ENCODE assay signal across 37 cellular contexts in genomic region chr3:77068808-77069207, GRCh38. TPM values are rescaled to one million over a fixed set of nuclear protein-coding genes. Genes with fewer than 3 reads are reported as not detected.
"Had no signal": no experiment of that assay in that cellular context is flagged by ENCODE, and none has a peak within 500 bp of the region (broad histone marks: within the 10 kb centered on the region; RNA-seq: fewer than 3 reads in every experiment).

No MANE protein-coding gene starts in this region.

- DNase-seq: activated CD4-positive, alpha-beta memory T cell treated with anti-CD3 and anti-CD28 coated beads for 36 hours; activated CD4-positive, alpha-beta T cell treated with anti-CD3 and anti-CD28 coated beads for 36 hours; activated CD4-positive, alpha-beta T cell treated with anti-CD3 and anti-CD28 coated beads, Interleukin-2, amount 10 ng/mL, durations not matched to agents 24 days and 14 days; activated CD4-positive, CD25-positive, alpha-beta regulatory T cell; activated CD4-positive, CD25-positive, alpha-beta regulatory T cell treated with anti-CD3 and anti-CD28 coated beads, Interleukin-2, amount 50 U/mL, for 72 hours; activated CD8-positive, alpha-beta memory T cell treated with anti-CD3 and anti-CD28 coated beads, Interleukin-2, amount 10 ng/mL, durations not matched to agents 7 days and 5 days; activated CD8-positive, alpha-beta memory T cell treated with anti-CD3 and anti-CD28 coated beads, Interleukin-2, amount 50 U/mL, for 4 hours; activated CD8-positive, alpha-beta T cell treated with anti-CD3 and anti-CD28 coated beads, Interleukin-2, amount 10 ng/mL, durations not matched to agents 7 days and 5 days; activated effector memory CD4-positive, alpha-beta T cell treated with anti-CD3 and anti-CD28 coated beads, Interleukin-2, amount 50 U/mL, for 16 hours; activated naive CD4-positive, alpha-beta T cell treated with anti-CD3 and anti-CD28 coated beads for 36 hours; activated naive CD8-positive, alpha-beta T cell treated with anti-CD3 and anti-CD28 coated beads for 36 hours; activated naive CD8-positive, alpha-beta T cell treated with anti-CD3 and anti-CD28 coated beads, Interleukin-2, amount 50 U/mL, for 24 hours; activated T-cell treated with anti-CD3 and anti-CD28 coated beads, Interleukin-2, amount 50 U/mL, for 1 hour; activated T-cell treated with anti-CD3 and anti-CD28 coated beads, Interleukin-2, amount 50 U/mL, for 48 hours; adrenal gland; amygdala; aorta; brain microvascular endothelial cell; dorsolateral prefrontal cortex; effector memory CD4-positive, alpha-beta T cell; endodermal cell; foreskin fibroblast; heart left ventricle; T-helper 1 cell; T-helper 17 cell; T1000 had no signal

- H3K4me1 ChIP-seq: adrenal gland, heart left ventricle had no signal

- FAIRE-seq: bronchial epithelial cell, frontal cortex had no signal

- H3K4me3 Mint-ChIP-seq: activated CD4-positive, alpha-beta memory T cell treated with anti-CD3 and anti-CD28 coated beads for 36 hours; activated CD4-positive, alpha-beta T cell treated with anti-CD3 and anti-CD28 coated beads for 36 hours; activated CD4-positive, alpha-beta T cell treated with anti-CD3 and anti-CD28 coated beads, Interleukin-2, amount 10 ng/mL, durations not matched to agents 24 days and 14 days; activated CD8-positive, alpha-beta memory T cell treated with anti-CD3 and anti-CD28 coated beads, Interleukin-2, amount 10 ng/mL, durations not matched to agents 7 days and 5 days; activated CD8-positive, alpha-beta T cell treated with anti-CD3 and anti-CD28 coated beads, Interleukin-2, amount 10 ng/mL, durations not matched to agents 7 days and 5 days; activated naive CD4-positive, alpha-beta T cell treated with anti-CD3 and anti-CD28 coated beads for 36 hours; activated naive CD4-positive, alpha-beta T cell treated with anti-CD3 and anti-CD28 coated beads, Interleukin-2, amount 50 U/mL, for 24 hours; activated naive CD8-positive, alpha-beta T cell treated with anti-CD3 and anti-CD28 coated beads for 36 hours; activated naive CD8-positive, alpha-beta T cell treated with anti-CD3 and anti-CD28 coated beads, Interleukin-2, amount 50 U/mL, for 24 hours; activated T-helper 1 cell treated with anti-CD3 and anti-CD28 coated beads, Interleukin-12 subunit alpha, Interleukin-12 subunit beta, Interleukin-2, Interleukin-4 antibody, amounts not matched to agents 30 ng/mL and 10 ng/mL and 1 ng/mL, durations not matched to agents 14 hours and 24 hours and 36 hours; central memory CD8-positive, alpha-beta T cell; dendritic cell treated with granulocyte-macrophage colony-stimulating factor and Interleukin-4, amounts not matched to agents 40 ng/mL and 50 ng/mL, for 4 days; endodermal cell; T-helper 17 cell; T-helper 2 cell treated with Interferon-gamma antibody and Interleukin-4, amounts not matched to agents 5 μg/mL and 100 μg/mL, for 36 hours had no signal

- H3K36me3 Mint-ChIP-seq: activated CD4-positive, alpha-beta memory T cell treated with anti-CD3 and anti-CD28 coated beads for 36 hours; activated CD8-positive, alpha-beta memory T cell treated with anti-CD3 and anti-CD28 coated beads, Interleukin-2, amount 10 ng/mL, durations not matched to agents 7 days and 5 days; activated naive CD4-positive, alpha-beta T cell treated with anti-CD3 and anti-CD28 coated beads, Interleukin-2, amount 50 U/mL, for 24 hours; activated naive CD8-positive, alpha-beta T cell treated with anti-CD3 and anti-CD28 coated beads for 36 hours had no signal

- H3K27me3 Mint-ChIP-seq: activated CD4-positive, alpha-beta memory T cell treated with anti-CD3 and anti-CD28 coated beads for 36 hours; activated CD4-positive, alpha-beta T cell treated with anti-CD3 and anti-CD28 coated beads for 36 hours; activated CD4-positive, alpha-beta T cell treated with anti-CD3 and anti-CD28 coated beads, Interleukin-2, amount 10 ng/mL, durations not matched to agents 24 days and 14 days; activated CD8-positive, alpha-beta memory T cell treated with anti-CD3 and anti-CD28 coated beads, Interleukin-2, amount 10 ng/mL, durations not matched to agents 7 days and 5 days; activated naive CD4-positive, alpha-beta T cell treated with anti-CD3 and anti-CD28 coated beads, Interleukin-2, amount 50 U/mL, for 24 hours; activated naive CD8-positive, alpha-beta T cell treated with anti-CD3 and anti-CD28 coated beads for 36 hours; activated naive CD8-positive, alpha-beta T cell treated with anti-CD3 and anti-CD28 coated beads, Interleukin-2, amount 50 U/mL, for 24 hours; central memory CD8-positive, alpha-beta T cell; dendritic cell treated with granulocyte-macrophage colony-stimulating factor and Interleukin-4, amounts not matched to agents 40 ng/mL and 50 ng/mL, for 4 days; T-helper 17 cell had no signal

- H3K4me3 ChIP-seq: adrenal gland, coronary artery, dorsolateral prefrontal cortex, heart left ventricle had no signal

- H3K27me3 ChIP-seq: adrenal gland, brain microvascular endothelial cell, dorsolateral prefrontal cortex, heart left ventricle had no signal

- H3K27ac Mint-ChIP-seq: activated CD4-positive, alpha-beta memory T cell treated with anti-CD3 and anti-CD28 coated beads for 36 hours; activated CD4-positive, alpha-beta T cell treated with anti-CD3 and anti-CD28 coated beads for 36 hours; activated CD4-positive, alpha-beta T cell treated with anti-CD3 and anti-CD28 coated beads, Interleukin-2, amount 10 ng/mL, durations not matched to agents 24 days and 14 days; activated CD8-positive, alpha-beta memory T cell treated with anti-CD3 and anti-CD28 coated beads, Interleukin-2, amount 10 ng/mL, durations not matched to agents 7 days and 5 days; activated CD8-positive, alpha-beta T cell treated with anti-CD3 and anti-CD28 coated beads, Interleukin-2, amount 10 ng/mL, durations not matched to agents 7 days and 5 days; activated naive CD4-positive, alpha-beta T cell treated with anti-CD3 and anti-CD28 coated beads for 36 hours; activated naive CD4-positive, alpha-beta T cell treated with anti-CD3 and anti-CD28 coated beads, Interleukin-2, amount 50 U/mL, for 24 hours; activated naive CD8-positive, alpha-beta T cell treated with anti-CD3 and anti-CD28 coated beads for 36 hours; activated naive CD8-positive, alpha-beta T cell treated with anti-CD3 and anti-CD28 coated beads, Interleukin-2, amount 50 U/mL, for 24 hours; activated T-helper 1 cell treated with anti-CD3 and anti-CD28 coated beads, Interleukin-12 subunit alpha, Interleukin-12 subunit beta, Interleukin-2, Interleukin-4 antibody, amounts not matched to agents 30 ng/mL and 10 ng/mL and 1 ng/mL, durations not matched to agents 14 hours and 24 hours and 36 hours; activated T-helper 2 cell treated with anti-CD3 and anti-CD28 coated beads, Interferon-gamma antibody, Interleukin-2, Interleukin-4, amounts not matched to agents 10 μg/mL and 5 μg/mL and 100 μg/mL, durations not matched to agents 14 hours and 24 hours and 36 hours; dendritic cell treated with granulocyte-macrophage colony-stimulating factor and Interleukin-4, amounts not matched to agents 40 ng/mL and 50 ng/mL, for 4 days; endodermal cell; T-helper 17 cell; T-helper 2 cell treated with Interferon-gamma antibody and Interleukin-4, amounts not matched to agents 5 μg/mL and 100 μg/mL, for 36 hours had no signal

- ATAC-seq: activated CD4-positive, alpha-beta T cell treated with anti-CD3 and anti-CD28 coated beads for 36 hours; activated CD8-positive, alpha-beta memory T cell treated with anti-CD3 and anti-CD28 coated beads, Interleukin-2, amount 10 ng/mL, durations not matched to agents 7 days and 5 days; activated CD8-positive, alpha-beta T cell treated with anti-CD3 and anti-CD28 coated beads, Interleukin-2, amount 10 ng/mL, durations not matched to agents 7 days and 5 days; activated naive CD8-positive, alpha-beta T cell treated with anti-CD3 and anti-CD28 coated beads, Interleukin-2, amount 50 U/mL, for 24 hours; esophagus mucosa; heart left ventricle; T-helper 17 cell had no signal

- H3K9me3 ChIP-seq: adrenal gland, heart left ventricle had no signal

- H3K4me1 Mint-ChIP-seq: activated CD4-positive, alpha-beta T cell treated with anti-CD3 and anti-CD28 coated beads for 36 hours; activated CD4-positive, alpha-beta T cell treated with anti-CD3 and anti-CD28 coated beads, Interleukin-2, amount 10 ng/mL, durations not matched to agents 24 days and 14 days; activated CD8-positive, alpha-beta memory T cell treated with anti-CD3 and anti-CD28 coated beads, Interleukin-2, amount 10 ng/mL, durations not matched to agents 7 days and 5 days; activated naive CD4-positive, alpha-beta T cell treated with anti-CD3 and anti-CD28 coated beads, Interleukin-2, amount 50 U/mL, for 24 hours; activated naive CD8-positive, alpha-beta T cell treated with anti-CD3 and anti-CD28 coated beads for 36 hours; activated naive CD8-positive, alpha-beta T cell treated with anti-CD3 and anti-CD28 coated beads, Interleukin-2, amount 50 U/mL, for 24 hours; central memory CD8-positive, alpha-beta T cell; T-helper 17 cell had no signal

- H3K9me3 Mint-ChIP-seq: activated naive CD4-positive, alpha-beta T cell treated with anti-CD3 and anti-CD28 coated beads for 36 hours; dendritic cell treated with granulocyte-macrophage colony-stimulating factor and Interleukin-4, amounts not matched to agents 40 ng/mL and 50 ng/mL, for 4 days; endodermal cell had no signal

- H3K27ac ChIP-seq: adrenal gland, brain microvascular endothelial cell, coronary artery, dorsolateral prefrontal cortex, heart left ventricle had no signal

- H3K36me3 ChIP-seq: adrenal gland, brain microvascular endothelial cell, heart left ventricle had no signal

RNA-seq across cellular contexts. Expression of gene ROBO2, which starts 28.9 kb away (rescaled TPM):
- total RNA-seq: activated CD4-positive, alpha-beta memory T cell treated with anti-CD3 and anti-CD28 coated beads for 36 hours; activated CD4-positive, alpha-beta T cell treated with anti-CD3 and anti-CD28 coated beads for 36 hours; activated CD4-positive, alpha-beta T cell treated with anti-CD3 and anti-CD28 coated beads, Interleukin-2, amount 10 ng/mL, durations not matched to agents 24 days and 14 days; activated CD8-positive, alpha-beta memory T cell treated with anti-CD3 and anti-CD28 coated beads for 36 hours; activated CD8-positive, alpha-beta memory T cell treated with anti-CD3 and anti-CD28 coated beads, Interleukin-2, amount 10 ng/mL, durations not matched to agents 7 days and 5 days; activated CD8-positive, alpha-beta T cell treated with anti-CD3 and anti-CD28 coated beads, Interleukin-2, amount 10 ng/mL, durations not matched to agents 7 days and 5 days; activated naive CD4-positive, alpha-beta T cell treated with anti-CD3 and anti-CD28 coated beads for 36 hours; activated naive CD8-positive, alpha-beta T cell treated with anti-CD3 and anti-CD28 coated beads for 36 hours; activated T-helper 1 cell treated with anti-CD3 and anti-CD28 coated beads, Interleukin-12 subunit alpha, Interleukin-12 subunit beta, Interleukin-2, Interleukin-4 antibody, amounts not matched to agents 30 ng/mL and 10 ng/mL and 1 ng/mL, durations not matched to agents 14 hours and 24 hours and 36 hours; activated T-helper 2 cell treated with anti-CD3 and anti-CD28 coated beads, Interferon-gamma antibody, Interleukin-2, Interleukin-4, amounts not matched to agents 10 μg/mL and 5 μg/mL and 100 μg/mL, durations not matched to agents 14 hours and 24 hours and 36 hours; T-helper 17 cell had no signal
